In genomic region chr22:37162221-37163095, GRCh38 we compare ENCODE assay signal across 8 cellular contexts. TPM values are rescaled to one million over a fixed set of nuclear protein-coding genes. Genes with fewer than 3 reads are reported as not detected.
DNase-seq lines count a peak whose midpoint lies in the region; ATAC-seq lines count a peak whose summit lies in the region.

No MANE protein-coding gene starts in this region.

- no peaks in the 10 kb centered on the region for H3K36me3 Mint-ChIP-seq in immature natural killer cell

- H3K4me3 ChIP-seq in SJCRH30, result no peak overlapping the region

- peaks cover 0 to 1% (median 0%) of the 10 kb centered on the region in 6 donors for H3K9me3 Mint-ChIP-seq in immature natural killer cell

- H3K27me3 Mint-ChIP-seq in immature natural killer cell (ENCODE audit: low read depth in 3 of 3), result peaks cover 30 to 45% (median 38%) of the 10 kb centered on the region in 3 donors

- peaks cover 4% of the 10 kb centered on the region; the same call in 1 of the 2 replicates for H3K27me3 ChIP-seq in SJCRH30

- no peak overlapping the region for H3K27ac ChIP-seq in SJCRH30

- DNase-seq in activated CD4-positive, alpha-beta T cell treated with anti-CD3 and anti-CD28 coated beads for 4 hours, result peak; percentile 71 to 74
- DNase-seq in immature natural killer cell (peak; percentile 95 to 96 (median 95)), DMS 273 (lab: John Stamatoyannopoulos, UW; ENCODE audit: unreplicated experiment) (no peak), iPS-NIHi7 (ENCODE audit: extremely low spot score) (no peak), posterior vena cava (ENCODE audit: low spot score) (no peak), SJCRH30 (no peak)

- H3K4me3 Mint-ChIP-seq in immature natural killer cell, result peak overlapping the region; percentile 46 to 81 (median 65)

- no peaks in the 10 kb centered on the region for H3K9me3 ChIP-seq in SJCRH30 (replicated peaks)

- ATAC-seq in GM18517 (IDR thresholded peaks at IDR 0.05; ENCODE audit: unreplicated experiment), result peak; percentile 52
- peak; percentile 57 for ATAC-seq in HG02885 (IDR thresholded peaks at IDR 0.05; ENCODE audit: poor library complexity, unreplicated experiment)

- peak overlapping the region; percentile 93 to 99 (median 95) for H3K27ac Mint-ChIP-seq in immature natural killer cell

- no peaks in the 10 kb centered on the region for H3K4me1 ChIP-seq in SJCRH30

- H3K36me3 ChIP-seq in SJCRH30, result no peaks in the 10 kb centered on the region

- intact Hi-C loops in posterior vena cava (cut with DNase I), result no loop called here

- peaks cover 99 to 100% of the 10 kb centered on the region in 2 donors for H3K4me1 Mint-ChIP-seq in immature natural killer cell

RNA-seq across cellular contexts. Expression of gene IL2RB, which starts 12.7 kb away (rescaled TPM):
- 1,000 to 10,000 TPM in 1 of 3 donors, 100 to 1,000 TPM in 2; 863 to 2,762 (median 893) TPM for polyA plus RNA-seq in immature natural killer cell
- total RNA-seq in posterior vena cava, result 1 to 10 TPM; 1.2 to 1.3 TPM
- 0.13 and 0.26 TPM in 2 replicates for total RNA-seq in SJCRH30 (2014; rRNA removed; shearing (Covaris generic))

RNA-seq across cellular contexts. Expression of gene C1QTNF6, which starts 25.6 kb away (rescaled TPM):
- 1 to 10 TPM in 2 of 3 donors, not detected in 1; 1.5 to 1.8 TPM for polyA plus RNA-seq in immature natural killer cell
- 1 to 10 TPM; 1.8 to 6.3 TPM for total RNA-seq in posterior vena cava
- total RNA-seq in SJCRH30 (2014; rRNA removed; shearing (Covaris generic)), result 0.08 TPM in 1 of 2 replicates, not detected in the other

RNA-seq across cellular contexts. Expression of gene SSTR3, which starts 49.8 kb away (rescaled TPM):
- not detected for polyA plus RNA-seq in immature natural killer cell
- total RNA-seq in posterior vena cava, result not detected
- total RNA-seq in SJCRH30 (2014; rRNA removed; shearing (Covaris generic)), result not detected in 2 replicates

RNA-seq across cellular contexts. Expression of gene TMPRSS6, which starts 52.9 kb away (rescaled TPM):
- under 1 TPM in 2 of 3 donors, not detected in 1; 0.28 to 0.52 TPM for polyA plus RNA-seq in immature natural killer cell
- total RNA-seq in posterior vena cava, result not detected
- total RNA-seq in SJCRH30 (2014; rRNA removed; shearing (Covaris generic)), result not detected in 2 replicates

Comparison
In these comparisons a context has a peak if more than half of its experiments do, and no peak if none do; other contexts are left out.
1. DNase-seq: peak in activated CD4-positive, alpha-beta T cell treated with anti-CD3 and anti-CD28 coated beads for 4 hours (2 of 2) and immature natural killer cell (3 of 3); none in DMS 273 (single experiment), iPS-NIHi7 (single experiment), posterior vena cava (single experiment) and SJCRH30 (0 of 2).